Comparison of ENCODE assay signal across 1 cellular context in genomic region chr14:33686218-33686617, GRCh38.
TF ChIP-seq lines count a peak whose summit lies in the region.

No MANE protein-coding gene starts in this region.

TF ChIP-seq in IMR-90, 13 proteins besides CTCF, POLR2A, EP300 and RAD21 (continued from another document):
- TF ChIP-seq MAZ (IDR thresholded peaks at IDR 0.05; ENCODE audit: borderline replicate concordance, low read depth, low read length) (no peak), USF2 (IDR thresholded peaks at IDR 0.05; ENCODE audit: low read depth, low read length) (no peak)
- TF ChIP-seq, protein P1, sequence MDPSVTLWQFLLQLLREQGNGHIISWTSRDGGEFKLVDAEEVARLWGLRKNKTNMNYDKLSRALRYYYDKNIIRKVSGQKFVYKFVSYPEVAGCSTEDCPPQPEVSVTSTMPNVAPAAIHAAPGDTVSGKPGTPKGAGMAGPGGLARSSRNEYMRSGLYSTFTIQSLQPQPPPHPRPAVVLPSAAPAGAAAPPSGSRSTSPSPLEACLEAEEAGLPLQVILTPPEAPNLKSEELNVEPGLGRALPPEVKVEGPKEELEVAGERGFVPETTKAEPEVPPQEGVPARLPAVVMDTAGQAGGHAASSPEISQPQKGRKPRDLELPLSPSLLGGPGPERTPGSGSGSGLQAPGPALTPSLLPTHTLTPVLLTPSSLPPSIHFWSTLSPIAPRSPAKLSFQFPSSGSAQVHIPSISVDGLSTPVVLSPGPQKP (IDR thresholded peaks at IDR 0.05; ENCODE audit: borderline replicate concordance, low read depth, low read length), result no peak
